In the genomic region with DNA sequence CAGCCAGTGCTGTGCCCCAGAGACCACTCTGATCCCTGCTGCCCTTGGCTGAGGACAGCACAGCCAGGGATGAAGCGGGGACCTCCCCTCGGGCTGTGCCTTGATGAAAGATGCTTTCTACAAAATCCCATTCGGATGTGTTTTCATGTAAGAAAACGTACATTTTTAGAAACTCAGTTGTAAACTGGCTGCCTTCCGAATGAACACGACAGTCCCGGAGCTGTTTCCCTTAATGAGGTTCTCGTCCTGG, we compare ENCODE assay signal across 1 cellular context.
TF ChIP-seq lines count a peak whose summit lies in the region.

No MANE protein-coding gene starts in this region.

TF ChIP-seq in K562, 482 proteins besides CTCF, POLR2A, EP300 and RAD21 (continued from another document):
- TF ChIP-seq, protein P1, sequence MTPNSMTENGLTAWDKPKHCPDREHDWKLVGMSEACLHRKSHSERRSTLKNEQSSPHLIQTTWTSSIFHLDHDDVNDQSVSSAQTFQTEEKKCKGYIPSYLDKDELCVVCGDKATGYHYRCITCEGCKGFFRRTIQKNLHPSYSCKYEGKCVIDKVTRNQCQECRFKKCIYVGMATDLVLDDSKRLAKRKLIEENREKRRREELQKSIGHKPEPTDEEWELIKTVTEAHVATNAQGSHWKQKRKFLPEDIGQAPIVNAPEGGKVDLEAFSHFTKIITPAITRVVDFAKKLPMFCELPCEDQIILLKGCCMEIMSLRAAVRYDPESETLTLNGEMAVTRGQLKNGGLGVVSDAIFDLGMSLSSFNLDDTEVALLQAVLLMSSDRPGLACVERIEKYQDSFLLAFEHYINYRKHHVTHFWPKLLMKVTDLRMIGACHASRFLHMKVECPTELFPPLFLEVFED (CRISPR knock-in tag; conservative IDR thresholded peaks at IDR 0.05), result no peak
- TF ChIP-seq KDM2B (CRISPR knock-in tag; IDR thresholded peaks at IDR 0.05), result no peak
